8 cellular contexts compared by ENCODE assay signal in genomic region chr19:57477191-57478008, GRCh38. TPM values are rescaled to one million over a fixed set of nuclear protein-coding genes. Genes with fewer than 3 reads are reported as not detected.
A peak's percentile ranks its signal among the peaks of the same experiment; 100 is the strongest.
DNase-seq lines count a peak whose midpoint lies in the region; ATAC-seq, FAIRE-seq and TF ChIP-seq lines count a peak whose summit lies in the region.

ZNF772 (minus strand) TSS chr19:57477566; CDS start chr19:57477309, 257 bp downstream.

- peak; percentile 99 for FAIRE-seq in HepG2 (lab: Jason Lieb, UNC)

- peak; percentile 63 for TF ChIP-seq CTCF in HepG2 (CRISPR knock-in tag; IDR thresholded peaks at IDR 0.05)

- 5% methylated on average over 28 of the region's 38 CpGs for WGBS in HepG2 (ENCODE audit: low lambda C conversion rate)

- no TSS peak for BruUV-seq in HepG2 (replicated peaks; lab: Mats Ljungman, UMichigan)

- H3K27me3 ChIP-seq in HepG2 (ENCODE audit: control insufficient read depth in 1 of 2, insufficient read depth in 2 of 2, low read length in 2 of 2) = no peaks in the 10 kb centered on the region; a peak in 1 of 5 replicates

- peak within 1 kb of the TSS; percentile 87 for H3K4me2 ChIP-seq in HepG2 (ENCODE audit: low read depth, low read length)

- H3K4me1 ChIP-seq in HepG2 (ENCODE audit: insufficient read depth, low read length) = peaks cover 32% of the 10 kb centered on the region

- ATAC-seq in GM19025 (IDR thresholded peaks at IDR 0.05; ENCODE audit: low read depth, unreplicated experiment) = peak; percentile 92
- peak; percentile 90 for ATAC-seq in HG03342 (IDR thresholded peaks at IDR 0.05; ENCODE audit: unreplicated experiment)
- peak; percentile 99 for ATAC-seq in HepG2

- POLR2A ChIA-PET in HepG2 (lab: Yijun Ruan, JAX) = interaction anchor here (0.7 to 1.3 kb wide), 2 partner anchors 42 to 137 kb away, joined by 4 read pairs; partner anchors contain the start of genes ZNF134 and ZNF749

- H3K27ac ChIP-seq in HepG2 (ENCODE audit: extremely low read length, insufficient read depth, low read length) = peak within 1 kb of the TSS; percentile 67

- H3K36me3 ChIP-seq in HepG2 (replicated peaks in 1 of 2; ENCODE audit: control insufficient read depth in 1 of 2, insufficient read depth in 2 of 2, low read length in 2 of 2) = peaks cover 6 to 29% of the 10 kb centered on the region in 2 experiments

- H3K79me2 ChIP-seq in HepG2 (ENCODE audit: insufficient read depth, low read length) = peaks cover 21% of the 10 kb centered on the region

- DNase-seq in Ammon's horn (ENCODE audit: low spot score) = peak; percentile 97
- DNase-seq in NCI-H460 (ENCODE audit: extremely low read depth, low read depth) = peak; percentile 86
- peak; percentile 73 to 88 for DNase-seq in activated CD4-positive, alpha-beta T cell treated with anti-CD3 and anti-CD28 coated beads, Interleukin-2, amount 50 U/mL, for 24 hours (ENCODE audit: low read depth in 1 of 2, low spot score in 1 of 2)
- peak; percentile 89 to 94 for DNase-seq in dermis microvascular lymphatic vessel endothelial cell (ENCODE audit: low read depth in 2 of 2)
- peak; percentile 95 for DNase-seq in HepG2 (ENCODE audit: low spot score)
- peak; percentile 72 to 82 for DNase-seq in stimulated activated CD4-positive, alpha-beta T cell treated with anti-CD3 and anti-CD28 coated beads, Interleukin-2, amount 100 ng/mL, for 48 hours

- no peak for TF ChIP-seq EP300 in HepG2 (IDR thresholded peaks at IDR 0.05; ENCODE audit: low read depth in 2 of 2, low read length in 2 of 2)
- TF ChIP-seq EP300 in HepG2 (CRISPR knock-in tag; IDR thresholded peaks at IDR 0.05; ENCODE audit: borderline replicate concordance) = no peak

- TF ChIP-seq POLR2A in HepG2 (IDR thresholded peaks at IDR 0.05; ENCODE audit: insufficient read depth in 1 of 2, low read depth in 2 of 2, low read length in 2 of 2) = peak in 1 of 2 experiments; percentile 54; a peak in 2 of 4 replicates

- peak within 1 kb of the TSS; percentile 81 for H3K9ac ChIP-seq in HepG2 (ENCODE audit: insufficient read depth, low read depth, low read length)

- intact Hi-C loops in HepG2 (cut with micrococcal nuclease; ENCODE audit: unreplicated experiment) = loop anchor here (2.0 kb wide), 1 partner anchor 101 kb away; the partner anchor contains the start of gene ZNF416

- peak within 1 kb of the TSS; percentile 94 for H2AFZ ChIP-seq in HepG2 (ENCODE audit: low read length)

- H3K4me3 ChIP-seq in HepG2 (replicated peaks in 1 of 3; ENCODE audit: insufficient read depth in 1 of 3, low read depth in 2 of 3, low read length in 3 of 3) = peak within 1 kb of the TSS; percentile 72 to 89 (median 89)

- no peaks in the 10 kb centered on the region for H4K20me1 ChIP-seq in HepG2 (ENCODE audit: insufficient read depth, low read length)

- in situ Hi-C loops in HepG2 (cut with HindIII; ENCODE audit: extremely low pct_ligation_motif_present, low pct_unique_long_range_greater_than_20kb) = no loop called here

- CTCF ChIA-PET in HepG2 (lab: Yijun Ruan, JAX; ENCODE audit: low intra/inter-chr PET ratio, low total read pairs) = no interaction called here

- H3K9me3 ChIP-seq in HepG2 (ENCODE audit: low read length) = no peaks in the 10 kb centered on the region

- 0 out of 2 replicates have a peak, but pooled peaks have one; percentile 3 for TF ChIP-seq RAD21 in HepG2 (CRISPR knock-in tag; IDR thresholded peaks at IDR 0.05)

TF ChIP-seq in HepG2, 621 proteins besides CTCF, POLR2A, EP300 and RAD21 (continues in another document):
- TF ChIP-seq ZNF235 (CRISPR knock-in tag; IDR thresholded peaks at IDR 0.05; ENCODE audit: borderline replicate concordance) = peak; percentile 91; the same call in 1 of the 2 replicates
- TF ChIP-seq HNRNPUL1 (IDR thresholded peaks at IDR 0.05; ENCODE audit: low read depth, low read length) = no peak
- no peak; the same call in 1 of the 2 replicates for TF ChIP-seq ZNF605 (CRISPR knock-in tag; IDR thresholded peaks at IDR 0.05)
- no peak for TF ChIP-seq ZFP36L2 (CRISPR knock-in tag; IDR thresholded peaks at IDR 0.05)
- no peak for TF ChIP-seq REL (CRISPR knock-in tag; conservative IDR thresholded peaks at IDR 0.05)
- 0 out of 2 replicates have a peak, but pooled peaks have one; percentile 45 for TF ChIP-seq NFATC3 (CRISPR knock-in tag; IDR thresholded peaks at IDR 0.05)
- TF ChIP-seq ZSCAN30 (CRISPR knock-in tag; IDR thresholded peaks at IDR 0.05) = no peak; the same call in 1 of the 2 replicates
- TF ChIP-seq ZNF382 (CRISPR knock-in tag; IDR thresholded peaks at IDR 0.05; ENCODE audit: borderline replicate concordance) = no peak
- no peak for TF ChIP-seq ZNF34 (CRISPR knock-in tag; IDR thresholded peaks at IDR 0.05; ENCODE audit: borderline replicate concordance)
- peak; percentile 93 for TF ChIP-seq NFYB (CRISPR knock-in tag; IDR thresholded peaks at IDR 0.05)
- TF ChIP-seq ZNF75D (CRISPR knock-in tag; IDR thresholded peaks at IDR 0.05; ENCODE audit: borderline replicate concordance) = no peak
- 0 out of 2 replicates have a peak, but pooled peaks have one; percentile 14 for TF ChIP-seq RBAK (CRISPR knock-in tag; IDR thresholded peaks at IDR 0.05)
- peak; percentile 55; the same call in 1 of the 2 replicates for TF ChIP-seq TFDP1 (CRISPR knock-in tag; IDR thresholded peaks at IDR 0.05; ENCODE audit: borderline replicate concordance)
- no peak for TF ChIP-seq NFE2 (CRISPR knock-in tag; IDR thresholded peaks at IDR 0.05)
- TF ChIP-seq ZBTB34 (CRISPR knock-in tag; IDR thresholded peaks at IDR 0.05) = no peak; the same call in 1 of the 2 replicates
- no peak for TF ChIP-seq KLF15 (CRISPR knock-in tag; IDR thresholded peaks at IDR 0.05; ENCODE audit: borderline replicate concordance)
- TF ChIP-seq ZNF782 (CRISPR knock-in tag; IDR thresholded peaks at IDR 0.05; ENCODE audit: borderline replicate concordance) = no peak
- TF ChIP-seq YY1 (IDR thresholded peaks at IDR 0.05; ENCODE audit: insufficient read depth, insufficient replicate concordance, low read depth, low read length) = peak; percentile 82
- TF ChIP-seq HNRNPL (IDR thresholded peaks at IDR 0.05; ENCODE audit: low read depth, low read length) = no peak
- 0 out of 2 replicates have a peak, but pooled peaks have one; percentile 55 for TF ChIP-seq NFKBIZ (CRISPR knock-in tag; IDR thresholded peaks at IDR 0.05)
- TF ChIP-seq ZNF766 (CRISPR knock-in tag; IDR thresholded peaks at IDR 0.05; ENCODE audit: borderline replicate concordance) = no peak
- 0 out of 2 replicates have a peak, but pooled peaks have one; percentile 81 for TF ChIP-seq CAMTA2 (CRISPR knock-in tag; IDR thresholded peaks at IDR 0.05; ENCODE audit: borderline replicate concordance)

RNA-seq across cellular contexts. Expression of gene ZNF772, which starts in this region (rescaled TPM):
- total RNA-seq in NCI-H460 (2014; rRNA removed; shearing (Covaris generic)) = 6.1 and 9.4 TPM in 2 replicates
- polyA plus RNA-seq in NCI-H460 (2014; cell fraction: nucleus; rRNA removed) = 3.4 and 11.5 TPM in 2 replicates
- total RNA-seq in dermis microvascular lymphatic vessel endothelial cell (13.1 and 14.7 TPM in 2 replicates), HepG2 (2016; rRNA removed; fragmentation: Illumina TruSeq; extraction: Trizol) (17.2 and 23.6 TPM in 2 replicates)
- 1.1 and 1.9 TPM in 2 replicates for total RNA-seq in HepG2 (2016; cell fraction: cytosol; rRNA removed; fragmentation: Illumina TruSeq; extraction: Trizol; ENCODE audit: low read depth)
- 16.3 and 23.2 TPM in 2 replicates for total RNA-seq in HepG2 (2016; cell fraction: insoluble cytoplasmic fraction; rRNA removed; fragmentation: Illumina TruSeq; extraction: Trizol)
- total RNA-seq in HepG2 (2016; cell fraction: membrane; rRNA removed; fragmentation: Illumina TruSeq; extraction: Trizol) = 7.7 and 8.6 TPM in 2 replicates
- total RNA-seq in HepG2 (2016; cell fraction: nucleus; rRNA removed; fragmentation: Illumina TruSeq; extraction: Trizol) = 18.6 and 20.2 TPM in 2 replicates
- polyA plus RNA-seq in HepG2 (2011; rRNA removed) = 3.1 and 4.0 TPM in 2 replicates
- polyA plus RNA-seq in HepG2 (2011; cell fraction: cytosol; rRNA removed) = 2.7 and 3.3 TPM in 2 replicates
- 4.9 and 8.7 TPM in 2 replicates for polyA plus RNA-seq in HepG2 (2011; cell fraction: nucleus; rRNA removed)
- 2.8 and 3.3 TPM in 2 replicates for polyA plus RNA-seq in HepG2 (2012)
- polyA plus RNA-seq in HepG2 (2016; cell fraction: cytosol; fragmentation: Illumina TruSeq; extraction: Trizol; ENCODE audit: low read depth) = 0.27 and 0.36 TPM in 2 replicates
- 8.2 and 9.6 TPM in 2 replicates for polyA plus RNA-seq in HepG2 (2016; cell fraction: insoluble cytoplasmic fraction; fragmentation: Illumina TruSeq; extraction: Trizol; ENCODE audit: low read depth)
- 1.0 and 1.4 TPM in 2 replicates for polyA plus RNA-seq in HepG2 (2016; cell fraction: membrane; fragmentation: Illumina TruSeq; extraction: Trizol; ENCODE audit: low read depth)
- polyA plus RNA-seq in HepG2 (2016; cell fraction: nucleus; fragmentation: Illumina TruSeq; extraction: Trizol; ENCODE audit: insufficient read depth, low read depth) = 7.1 TPM in 2 replicates
- 0.58 and 15.5 TPM in 2 replicates for polyA minus RNA-seq in HepG2 (2011; rRNA and poly(A)+ RNA removed; ENCODE audit: low replicate concordance)
- 3.3 and 7.0 TPM in 2 replicates for polyA minus RNA-seq in HepG2 (2011; cell fraction: cytosol; rRNA and poly(A)+ RNA removed)
- polyA minus RNA-seq in HepG2 (2011; cell fraction: nucleus; rRNA and poly(A)+ RNA removed) = 30.5 and 38.8 TPM in 2 replicates

Comparison
In these comparisons a context has a peak if more than half of its experiments do, and no peak if none do; other contexts are left out.
1. Peak in every context shown above with its lines: DNase-seq, ATAC-seq, H3K4me3 ChIP-seq and H3K27ac ChIP-seq.